ENCODE assay signal across 2 cellular contexts in genomic region chr18:34120294-34120693, GRCh38.
TF ChIP-seq lines count a peak whose summit lies in the region.

No MANE protein-coding gene starts in this region.

TF ChIP-seq in liver, 16 proteins besides CTCF, POLR2A, EP300 and RAD21:
- TF ChIP-seq ATF3 (IDR thresholded peaks at IDR 0.05) (no peak), GABPA (IDR thresholded peaks at IDR 0.05 in 1 of 2, conservative IDR thresholded peaks at IDR 0.05 in 1 of 2) (no peak), TAF1 (conservative IDR thresholded peaks at IDR 0.05) (no peak), YY1 (IDR thresholded peaks at IDR 0.05) (no peak), FOXA1 (IDR thresholded peaks at IDR 0.05) (no peak), REST (IDR thresholded peaks at IDR 0.05) (no peak), HNF4A (conservative IDR thresholded peaks at IDR 0.05) (no peak), HNF4G (IDR thresholded peaks at IDR 0.05) (no peak), RXRA (IDR thresholded peaks at IDR 0.05) (no peak), NR2F2 (IDR thresholded peaks at IDR 0.05) (no peak)

TF ChIP-seq in GM12878, 131 proteins besides CTCF, POLR2A, EP300 and RAD21:
- TF ChIP-seq YY1 (IDR thresholded peaks at IDR 0.05; ENCODE audit: low read depth, low read length) = no peak
- TF ChIP-seq NRF1 (conservative IDR thresholded peaks at IDR 0.05; ENCODE audit: low read depth, low read length) = no peak
- TF ChIP-seq JUNB (IDR thresholded peaks at IDR 0.05) = 0 out of 2 replicates have a peak, but pooled peaks have one; percentile 38
- TF ChIP-seq GATAD2B (conservative IDR thresholded peaks at IDR 0.05; ENCODE audit: low read depth) = no peak
